Comparison of ENCODE assay signal across 7 cellular contexts in genomic region chr17:1474402-1475189, GRCh38. TPM values are rescaled to one million over a fixed set of nuclear protein-coding genes. Genes with fewer than 3 reads are reported as not detected.
DNase-seq lines count a peak whose midpoint lies in the region; ATAC-seq and TF ChIP-seq lines count a peak whose summit lies in the region.

No MANE protein-coding gene starts in this region.

- H3K27me3 ChIP-seq in adipocyte (replicated peaks; ENCODE audit: control insufficient read depth, insufficient read depth, low read length) (no peaks in the 10 kb centered on the region), upper lobe of left lung (no peaks in the 10 kb centered on the region), Caco-2 (replicated peaks; ENCODE audit: control insufficient read depth, insufficient read depth, low read length) (no peaks in the 10 kb centered on the region)

- H3K4me3 ChIP-seq in adipocyte (ENCODE audit: low read length): no peak overlapping the region
- no peak overlapping the region for H3K4me3 ChIP-seq in upper lobe of left lung
- no peak overlapping the region for H3K4me3 ChIP-seq in Caco-2 (ENCODE audit: low read depth, low read length)

- H3K36me3 ChIP-seq in adipocyte (ENCODE audit: control insufficient read depth, insufficient read depth, low read length, severe bottlenecking): peaks cover 82% of the 10 kb centered on the region
- H3K36me3 ChIP-seq in upper lobe of left lung: peaks cover 24 to 98% (median 78%) of the 10 kb centered on the region in 4 donors
- H3K36me3 ChIP-seq in Caco-2 (ENCODE audit: control insufficient read depth, insufficient read depth, low read length): peaks cover 8% of the 10 kb centered on the region

- WGBS in upper lobe of left lung, 2 donors: 77 to 87% methylated on average over 30 to 31 of the region's 31 CpGs

- POLR2A ChIA-PET in Caco-2 (lab: Charles Lee): no interaction called here

- intact Hi-C loops in Caco-2 (cut with micrococcal nuclease; ENCODE audit: unreplicated experiment) (no loop called here), natural killer cell (cut with micrococcal nuclease) (no loop called here)

- H3K27me3 Mint-ChIP-seq in Caco-2 (ENCODE audit: insufficient read depth, unreplicated experiment) (no peaks in the 10 kb centered on the region), natural killer cell (ENCODE audit: low read depth in 2 of 2) (peaks cover 15 to 19% of the 10 kb centered on the region in 2 donors)

- CTCF ChIA-PET in Caco-2 (lab: Charles Lee): no interaction called here

- H3K27ac Mint-ChIP-seq in Caco-2 (ENCODE audit: unreplicated experiment) (no peak overlapping the region), natural killer cell (no peak overlapping the region)

- peaks cover under 1% of the 10 kb centered on the region for H3K4me1 Mint-ChIP-seq in Caco-2 (ENCODE audit: low read depth, unreplicated experiment)
- no peaks in the 10 kb centered on the region for H3K4me1 Mint-ChIP-seq in natural killer cell

- H3K4me3 Mint-ChIP-seq in Caco-2 (ENCODE audit: unreplicated experiment) (no peak overlapping the region), natural killer cell (no peak overlapping the region)

- H3K36me3 Mint-ChIP-seq in Caco-2 (ENCODE audit: insufficient read depth, unreplicated experiment) (peaks cover 86% of the 10 kb centered on the region), natural killer cell (no peaks in the 10 kb centered on the region)

- peak overlapping the region; percentile 65 for H3K9ac ChIP-seq in adipocyte (ENCODE audit: low read length)

- no peak for TF ChIP-seq CTCF in upper lobe of left lung (IDR thresholded peaks at IDR 0.05)
- TF ChIP-seq CTCF in Caco-2 (IDR thresholded peaks at IDR 0.05; ENCODE audit: insufficient read depth in 1 of 2, low read depth in 1 of 2, low read length in 1 of 2, severe bottlenecking in 1 of 2, unreplicated experiment in 1 of 2): no peak
- TF ChIP-seq CTCF in natural killer cell (IDR thresholded peaks at IDR 0.05): no peak

- no TSS peak for BruUV-seq in Caco-2 (replicated peaks; lab: Mats Ljungman, UMichigan)

- H3K9me3 ChIP-seq in adipocyte (ENCODE audit: control insufficient read depth, low read length) (no peaks in the 10 kb centered on the region), upper lobe of left lung (no peaks in the 10 kb centered on the region), Caco-2 (no peaks in the 10 kb centered on the region)

- no peak for TF ChIP-seq EP300 in upper lobe of left lung (IDR thresholded peaks at IDR 0.05)

- peak overlapping the region in 3 of 4 donors; percentile 16 to 70 (median 27) for H3K27ac ChIP-seq in upper lobe of left lung

- H3K4me1 ChIP-seq in adipocyte (ENCODE audit: control insufficient read depth, insufficient read depth, low read length) (peaks cover 14% of the 10 kb centered on the region), upper lobe of left lung (peaks cover 2 to 13% (median 9%) of the 10 kb centered on the region in 4 donors), Caco-2 (no peaks in the 10 kb centered on the region)

- no peak for TF ChIP-seq POLR2A in upper lobe of left lung (IDR thresholded peaks at IDR 0.05)

- DNase-seq in adipocyte (ENCODE audit: low read depth) (no peak), upper lobe of left lung (peak in 1 of 2 donors; percentile 79), Caco-2 (no peak), natural killer cell (no peak)
- DNase-seq in stimulated activated CD4-positive, alpha-beta T cell treated with anti-CD3 and anti-CD28 coated beads, Interleukin-4, amount 100 ng/mL, for 1 hour: no peak

- H3K9me3 Mint-ChIP-seq in Caco-2 (ENCODE audit: unreplicated experiment) (no peaks in the 10 kb centered on the region), natural killer cell (no peaks in the 10 kb centered on the region)

- ATAC-seq in GM19035 (IDR thresholded peaks at IDR 0.05; ENCODE audit: unreplicated experiment): peak; percentile 74
- ATAC-seq in HG02852 (IDR thresholded peaks at IDR 0.05; ENCODE audit: unreplicated experiment): peak; percentile 70
- ATAC-seq in upper lobe of left lung (ENCODE audit: low FRiP score in 2 of 2): no peak
- no peak for ATAC-seq in natural killer cell

RNA-seq across cellular contexts. Expression of gene MYO1C, which starts 17.9 kb away (rescaled TPM):
- total RNA-seq in upper lobe of left lung (100 to 1,000 TPM; 186 to 358 (median 266) TPM), Caco-2 (2022) (162 and 171 TPM in 2 replicates), natural killer cell (10 to 100 TPM in 2 of 3 donors, 1 to 10 TPM in 1; 4.0 to 39.6 (median 24.0) TPM)

RNA-seq across cellular contexts. Expression of gene CRK, which starts 18.6 kb away (rescaled TPM):
- total RNA-seq in upper lobe of left lung (100 to 1,000 TPM in 1 of 6 donors, 10 to 100 TPM in 5; 37.7 to 121 (median 65.8) TPM), Caco-2 (2022) (70.0 and 72.3 TPM in 2 replicates), natural killer cell (10 to 100 TPM; 15.9 to 19.6 (median 16.7) TPM)

RNA-seq across cellular contexts. Expression of gene INPP5K, which starts 41.8 kb away (rescaled TPM):
- total RNA-seq in upper lobe of left lung (100 to 1,000 TPM in 2 of 6 donors, 10 to 100 TPM in 4; 60.9 to 155 (median 84.6) TPM), Caco-2 (2022) (24.1 and 27.3 TPM in 2 replicates), natural killer cell (100 to 1,000 TPM; 278 to 317 (median 292) TPM)

Comparison
In these comparisons a context has a peak if more than half of its experiments do, and no peak if none do; other contexts are left out.
1. ATAC-seq: peak in GM19035 (single experiment) and HG02852 (single experiment); none in upper lobe of left lung (0 of 2) and natural killer cell (0 of 3).